9 cellular contexts compared by ENCODE assay signal in genomic region chr22:26485013-26485412, GRCh38. TPM values are rescaled to one million over a fixed set of nuclear protein-coding genes. Genes with fewer than 3 reads are reported as not detected.
DNase-seq lines count a peak whose midpoint lies in the region; ATAC-seq and TF ChIP-seq lines count a peak whose summit lies in the region.
"Had no signal": no experiment of that assay in that cellular context is flagged by ENCODE, and none has a peak within 500 bp of the region (broad histone marks: within the 10 kb centered on the region; RNA-seq: fewer than 3 reads in every experiment).

No MANE protein-coding gene starts in this region.

- H3K9ac ChIP-seq in mammary epithelial cell (ENCODE audit: insufficient read depth, low read length), result no peak overlapping the region

- H3K4me2 ChIP-seq in mammary epithelial cell (ENCODE audit: insufficient read depth, low read depth, low read length), result peak overlapping the region; percentile 78

- H3K36me3 ChIP-seq in CD8-positive, alpha-beta memory T cell (ENCODE audit: insufficient read depth, low read length), result peaks cover 18% of the 10 kb centered on the region
- H3K36me3 ChIP-seq in mammary epithelial cell (ENCODE audit: insufficient read depth, low read length), result peaks cover 10% of the 10 kb centered on the region

- peaks cover 52 to 62% (median 59%) of the 10 kb centered on the region in 3 donors for H3K4me1 Mint-ChIP-seq in CD8-positive, alpha-beta memory T cell
- H3K4me1 Mint-ChIP-seq in neural crest cell, result peaks cover 60% of the 10 kb centered on the region

- POLR2A ChIA-PET in CD8-positive, alpha-beta memory T cell (lab: Charles Lee), result interaction anchor here (0.7 to 3.9 kb wide), 5 partner anchors 9 to 188 kb away, joined by 3 to 34 read pairs (median 13); partner anchors contain the start of genes ASPHD2 and TFIP11

- CTCF ChIA-PET in CD8-positive, alpha-beta memory T cell (lab: Charles Lee), result interaction anchor here (0.9 to 1.8 kb wide), 2 partner anchors 18 to 189 kb away, joined by 3 to 9 read pairs; no protein-coding TSS in a partner anchor
- CTCF ChIA-PET in mammary epithelial cell (lab: Charles Lee; ENCODE audit: low non-redundant PET), result no interaction called here

- no peaks in the 10 kb centered on the region for H4K20me1 ChIP-seq in mammary epithelial cell (ENCODE audit: insufficient read depth, low read length)

- no peaks in the 10 kb centered on the region for H3K27me3 Mint-ChIP-seq in CD8-positive, alpha-beta memory T cell
- H3K27me3 Mint-ChIP-seq in neural crest cell (ENCODE audit: low read depth), result no peaks in the 10 kb centered on the region

- no peak for DNase-seq in CD8-positive, alpha-beta memory T cell
- DNase-seq in LNCaP clone FGC (ENCODE audit: low read depth) (no peak), mammary epithelial cell (no peak), neural crest cell (ENCODE audit: low read depth, low spot score) (no peak), iPS-NIHi11 (ENCODE audit: low spot score) (no peak), HCEC 1CT (no peak)
- DNase-seq: NCI-H2029 treated with DMSO at 0.1 percent for 48 hours had no signal

- dilution Hi-C loops in mammary epithelial cell (cut with HindIII; ENCODE audit: low sequenced_read_pairs), result no loop called here

- in situ Hi-C loops in mammary epithelial cell (cut with MboI; ENCODE audit: low sequenced_read_pairs in 2 of 2), result no loop called here

- no peak overlapping the region for H2AFZ ChIP-seq in mammary epithelial cell (ENCODE audit: low read depth, low read length)

- TF ChIP-seq CTCF in LNCaP clone FGC (IDR thresholded peaks at IDR 0.05; ENCODE audit: control insufficient read depth, extremely low read depth, insufficient read depth), result no peak
- TF ChIP-seq CTCF in mammary epithelial cell (conservative IDR thresholded peaks at IDR 0.05 in 1 of 2, IDR thresholded peaks at IDR 0.05 in 1 of 2; ENCODE audit: extremely low read depth in 1 of 2, insufficient read depth in 1 of 2, low read depth in 1 of 2, low read length in 2 of 2), result no peak
- TF ChIP-seq CTCF in neural crest cell (conservative IDR thresholded peaks at IDR 0.05), result no peak

- H3K27ac Mint-ChIP-seq in CD8-positive, alpha-beta memory T cell, result peak overlapping the region; percentile 65 to 99 (median 96)
- no peak overlapping the region for H3K27ac Mint-ChIP-seq in neural crest cell (ENCODE audit: unreplicated experiment)

- H3K4me3 Mint-ChIP-seq in CD8-positive, alpha-beta memory T cell, result peak overlapping the region; percentile 43 to 93 (median 86)
- peak overlapping the region; percentile 99 for H3K4me3 Mint-ChIP-seq in neural crest cell

- H3K79me2 ChIP-seq in mammary epithelial cell (ENCODE audit: insufficient read depth, low read length), result peaks cover 65% of the 10 kb centered on the region

- H3K9me3 ChIP-seq in CD8-positive, alpha-beta memory T cell (ENCODE audit: low read length), result no peaks in the 10 kb centered on the region
- H3K9me3 ChIP-seq in mammary epithelial cell (replicated peaks; ENCODE audit: insufficient read depth, low read length), result no peaks in the 10 kb centered on the region

- BruUV-seq in mammary epithelial cell (replicated peaks; lab: Mats Ljungman, UMichigan), result no TSS peak

- H3K36me3 Mint-ChIP-seq in CD8-positive, alpha-beta memory T cell, result peaks cover 0 to 55% (median 11%) of the 10 kb centered on the region in 3 donors
- H3K36me3 Mint-ChIP-seq in neural crest cell (ENCODE audit: low read depth), result peaks cover 2% of the 10 kb centered on the region

- intact Hi-C loops in mammary epithelial cell (cut with micrococcal nuclease), result no loop called here

- no peaks in the 10 kb centered on the region for H3K27me3 ChIP-seq in CD8-positive, alpha-beta memory T cell (ENCODE audit: insufficient read depth, low read length, poor library complexity, severe bottlenecking)
- no peaks in the 10 kb centered on the region for H3K27me3 ChIP-seq in mammary epithelial cell (ENCODE audit: insufficient read depth, low read length)

- no peak overlapping the region for H3K4me3 ChIP-seq in CD8-positive, alpha-beta memory T cell (ENCODE audit: low read length)
- H3K4me3 ChIP-seq in LNCaP clone FGC (ENCODE audit: low read depth, low read length) (peak overlapping the region; percentile 94), mammary epithelial cell (replicated peaks in 1 of 3; ENCODE audit: insufficient read depth in 1 of 3, low read depth in 2 of 3, low read length in 3 of 3) (peak overlapping the region in 1 of 3 experiments; percentile 61)

- ATAC-seq in HG02884 (IDR thresholded peaks at IDR 0.05; ENCODE audit: unreplicated experiment), result no peak
- ATAC-seq in HG02571 (IDR thresholded peaks at IDR 0.05; ENCODE audit: unreplicated experiment), result no peak

- no peaks in the 10 kb centered on the region for H3K9me3 Mint-ChIP-seq in CD8-positive, alpha-beta memory T cell
- no peaks in the 10 kb centered on the region for H3K9me3 Mint-ChIP-seq in neural crest cell

- peak overlapping the region; percentile 93 for H3K27ac ChIP-seq in CD8-positive, alpha-beta memory T cell (ENCODE audit: low read depth, low read length)
- no peak overlapping the region for H3K27ac ChIP-seq in mammary epithelial cell (ENCODE audit: insufficient read depth, low read depth, low read length)

- peaks cover 43% of the 10 kb centered on the region for H3K4me1 ChIP-seq in CD8-positive, alpha-beta memory T cell (ENCODE audit: insufficient read depth, low read length)
- H3K4me1 ChIP-seq in mammary epithelial cell (ENCODE audit: insufficient read depth, low read length), result peaks cover 14% of the 10 kb centered on the region

- 53% methylated on average over 7 of the region's 7 CpGs for WGBS in mammary epithelial cell (ENCODE audit: low coverage, missing lambda C conversion rate)

RNA-seq across cellular contexts. Expression of gene SRRD, which starts 1.3 kb away (rescaled TPM):
- total RNA-seq in CD8-positive, alpha-beta memory T cell, result 10 to 100 TPM; 32.8 to 33.3 TPM
- polyA plus RNA-seq in CD8-positive, alpha-beta memory T cell, result 28.5 TPM
- total RNA-seq in mammary epithelial cell (10 to 100 TPM; 16.3 to 20.8 TPM), neural crest cell (30.8 and 32.4 TPM in 2 replicates)
- polyA plus RNA-seq in mammary epithelial cell, result 20.7 TPM
- polyA minus RNA-seq in mammary epithelial cell, result 21.7 TPM

RNA-seq across cellular contexts. Expression of gene HPS4, which starts 1.4 kb away (rescaled TPM):
- total RNA-seq in CD8-positive, alpha-beta memory T cell, result 10 to 100 TPM; 36.7 to 36.8 TPM
- polyA plus RNA-seq in CD8-positive, alpha-beta memory T cell, result 18.9 TPM
- total RNA-seq in mammary epithelial cell, result 10 to 100 TPM; 33.6 to 38.3 TPM
- polyA plus RNA-seq in mammary epithelial cell, result 18.3 TPM
- 9.7 TPM for polyA minus RNA-seq in mammary epithelial cell
- total RNA-seq in neural crest cell, result 48.5 and 50.9 TPM in 2 replicates

RNA-seq across cellular contexts. Expression of gene TFIP11, which starts 27.3 kb away (rescaled TPM):
- total RNA-seq in CD8-positive, alpha-beta memory T cell, result 10 to 100 TPM; 53.9 to 58.8 TPM
- 41.5 TPM for polyA plus RNA-seq in CD8-positive, alpha-beta memory T cell
- total RNA-seq in mammary epithelial cell (10 to 100 TPM; 35.7 to 38.3 TPM), neural crest cell (33.6 and 34.3 TPM in 2 replicates)
- polyA plus RNA-seq in mammary epithelial cell, result 21.5 TPM
- polyA minus RNA-seq in mammary epithelial cell, result 61.8 TPM

RNA-seq across cellular contexts. Expression of gene ASPHD2, which starts 56.0 kb away (rescaled TPM):
- 10 to 100 TPM; 13.1 to 14.2 TPM for total RNA-seq in CD8-positive, alpha-beta memory T cell
- 4.1 TPM for polyA plus RNA-seq in CD8-positive, alpha-beta memory T cell
- total RNA-seq in mammary epithelial cell, result 10 to 100 TPM in 1 of 2 donors, 1 to 10 TPM in 1; 6.1 to 16.5 TPM
- 4.1 TPM for polyA plus RNA-seq in mammary epithelial cell
- polyA minus RNA-seq in mammary epithelial cell, result 3.9 TPM
- total RNA-seq in neural crest cell, result 4.5 and 4.9 TPM in 2 replicates
